Comparison of ENCODE assay signal across 8 cellular contexts in genomic region chr2:233418761-233419625, GRCh38.
DNase-seq lines count a peak whose midpoint lies in the region; ATAC-seq and TF ChIP-seq lines count a peak whose summit lies in the region.

No MANE protein-coding gene starts in this region.

- H3K27ac ChIP-seq in esophagus (ENCODE audit: low read depth in 2 of 2, low read length in 1 of 2) (peak overlapping the region; percentile 6 to 11), gastrocnemius medialis (peak overlapping the region; percentile 92 to 97 (median 96)), SJCRH30 (no peak overlapping the region)

- H3K4me1 ChIP-seq in esophagus (ENCODE audit: control insufficient read depth in 2 of 2, insufficient read depth in 2 of 2, low read length in 1 of 2) (peaks cover 6 to 9% of the 10 kb centered on the region in 2 donors), gastrocnemius medialis (peaks cover 76 to 89% of the 10 kb centered on the region in 2 donors), SJCRH30 (peaks cover 14% of the 10 kb centered on the region)

- peak overlapping the region; percentile 33 for H3K4me3 ChIP-seq in WI38 (ENCODE audit: low read depth, low read length)
- H3K4me3 ChIP-seq in esophagus (ENCODE audit: low read depth in 1 of 2, low read length in 2 of 2): no peak overlapping the region
- H3K4me3 ChIP-seq in gastrocnemius medialis: peak overlapping the region; percentile 54 to 66 (median 62)
- no peak overlapping the region for H3K4me3 ChIP-seq in SJCRH30

- H3K27me3 ChIP-seq in esophagus (ENCODE audit: control insufficient read depth in 1 of 2, insufficient read depth in 2 of 2, low read length in 2 of 2): no peaks in the 10 kb centered on the region
- no peaks in the 10 kb centered on the region for H3K27me3 ChIP-seq in gastrocnemius medialis
- H3K27me3 ChIP-seq in SJCRH30: no peaks in the 10 kb centered on the region

- no peaks in the 10 kb centered on the region for H3K9me3 ChIP-seq in esophagus (ENCODE audit: control insufficient read depth in 2 of 2, insufficient read depth in 1 of 2, low read depth in 1 of 2, low read length in 1 of 2)
- no peaks in the 10 kb centered on the region for H3K9me3 ChIP-seq in gastrocnemius medialis
- no peaks in the 10 kb centered on the region for H3K9me3 ChIP-seq in SJCRH30 (replicated peaks)

- TF ChIP-seq CTCF in WI38 (IDR thresholded peaks at IDR 0.05; ENCODE audit: low read depth, low read length) (no peak), gastrocnemius medialis (IDR thresholded peaks at IDR 0.05 in 4 of 5, conservative IDR thresholded peaks at IDR 0.05 in 1 of 5) (no peak)

- intact Hi-C loops in gastrocnemius medialis (cut with DNase I; ENCODE audit: low total_unique reads): no loop called here

- WGBS in esophagus, 2 donors: 62 to 63% methylated on average over 18 to 19 of the region's 19 CpGs

- ATAC-seq in GM18907 (IDR thresholded peaks at IDR 0.05; ENCODE audit: unreplicated experiment) (peak; percentile 34), HG03066 (IDR thresholded peaks at IDR 0.05; ENCODE audit: low read depth, unreplicated experiment) (peak; percentile 43), gastrocnemius medialis (peak; percentile 38), HG02840 (IDR thresholded peaks at IDR 0.05; ENCODE audit: low FRiP score, unreplicated experiment) (no peak)

- in situ Hi-C loops in gastrocnemius medialis (cut with MboI; ENCODE audit: low sequenced_read_pairs in 4 of 4): no loop called here

- TF ChIP-seq POLR2A in gastrocnemius medialis (IDR thresholded peaks at IDR 0.05): peak; percentile 88 to 89

- DNase-seq in gastrocnemius medialis (peak; percentile 77 to 92), SJCRH30 (no peak), NCI-H1105 (lab: John Stamatoyannopoulos, UW) (no peak)

- no peaks in the 10 kb centered on the region for H3K36me3 ChIP-seq in esophagus (ENCODE audit: control insufficient read depth in 2 of 2, insufficient read depth in 2 of 2, low read length in 1 of 2)
- H3K36me3 ChIP-seq in gastrocnemius medialis: no peaks in the 10 kb centered on the region
- H3K36me3 ChIP-seq in SJCRH30: no peaks in the 10 kb centered on the region; the same call in 1 of the 2 replicates

Comparison
In these comparisons a context has a peak if more than half of its experiments do, and no peak if none do; other contexts are left out.
1. H3K4me3 ChIP-seq: peak in WI38 (single experiment) and gastrocnemius medialis (4 of 4); none in esophagus (0 of 2) and SJCRH30 (single experiment).
2. DNase-seq: peak in gastrocnemius medialis (2 of 2); none in SJCRH30 (0 of 2) and NCI-H1105 (single experiment).